Comparison of ENCODE assay signal across 16 cellular contexts in the genomic region with DNA sequence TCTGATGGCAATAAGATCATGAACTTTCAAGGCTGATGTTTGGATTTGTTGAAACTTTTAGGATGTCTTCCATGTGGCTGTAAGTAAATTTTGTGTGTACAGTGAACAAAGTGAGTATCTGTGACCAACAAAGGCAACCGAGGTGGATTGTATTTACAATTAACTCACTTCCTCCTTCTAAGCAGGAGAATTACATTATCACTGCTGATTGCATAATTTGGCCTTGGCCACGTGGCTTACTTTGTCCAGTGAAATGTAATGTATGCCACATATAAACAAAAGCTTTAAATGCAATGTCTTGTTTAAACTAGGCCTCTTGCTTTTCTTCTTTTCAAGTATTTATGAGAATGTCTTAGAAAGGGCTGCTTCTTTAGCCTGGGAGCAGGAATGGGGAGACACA.
A peak's percentile ranks its signal among the peaks of the same experiment; 100 is the strongest.
DNase-seq lines count a peak whose midpoint lies in the region; ATAC-seq and TF ChIP-seq lines count a peak whose summit lies in the region.
"Had no signal": no experiment of that assay in that cellular context is flagged by ENCODE, and none has a peak within 500 bp of the region (broad histone marks: within the 10 kb centered on the region; RNA-seq: fewer than 3 reads in every experiment).

No MANE protein-coding gene starts in this region.

- no peaks in the 10 kb centered on the region for H3K36me3 Mint-ChIP-seq in Calu3 (ENCODE audit: insufficient read depth, unreplicated experiment)
- H3K36me3 Mint-ChIP-seq in endothelial cell (ENCODE audit: low read depth, unreplicated experiment): no peaks in the 10 kb centered on the region

- H2AFZ ChIP-seq in PC-3 (ENCODE audit: low read length): no peak overlapping the region

- H3K27ac Mint-ChIP-seq in Calu3 (ENCODE audit: unreplicated experiment) (no peak overlapping the region), endothelial cell (ENCODE audit: unreplicated experiment) (no peak overlapping the region)

- no peaks in the 10 kb centered on the region for H3K4me1 Mint-ChIP-seq in Calu3 (ENCODE audit: low read depth, unreplicated experiment)
- H3K4me1 Mint-ChIP-seq in endothelial cell (ENCODE audit: unreplicated experiment): peaks cover 8% of the 10 kb centered on the region

- H3K4me1 ChIP-seq in PC-3 (ENCODE audit: insufficient read depth, low read length): no peaks in the 10 kb centered on the region
- H3K4me1 ChIP-seq: ascending aorta, Caco-2, lower lobe of right lung had no signal

- H3K9me3 Mint-ChIP-seq in Calu3 (ENCODE audit: low read depth, unreplicated experiment) (peaks cover 3% of the 10 kb centered on the region), endothelial cell (ENCODE audit: unreplicated experiment) (no peaks in the 10 kb centered on the region)

- H3K27ac ChIP-seq in PC-3 (ENCODE audit: low read length): no peak overlapping the region
- H3K27ac ChIP-seq: ascending aorta, lower lobe of right lung, skin epidermis had no signal

- no TSS peak for BruUV-seq in Calu3 (replicated peaks; lab: Mats Ljungman, UMichigan)
- BruUV-seq in PC-3 (replicated peaks; lab: Mats Ljungman, UMichigan): no TSS peak

- no peaks in the 10 kb centered on the region for H3F3A ChIP-seq in PC-3 (ENCODE audit: low read length, unreplicated experiment)

- no peaks in the 10 kb centered on the region for H3K9me2 ChIP-seq in PC-3 (replicated peaks; ENCODE audit: low read length)

- no peak overlapping the region for H3K4me3 ChIP-seq in PC-3 (ENCODE audit: low read length)
- H3K4me3 ChIP-seq: ascending aorta, lower lobe of right lung, skin epidermis had no signal

- H3K79me2 ChIP-seq in PC-3 (ENCODE audit: low read length): no peaks in the 10 kb centered on the region

- no peak for TF ChIP-seq RAD21 in Ishikawa (IDR thresholded peaks at IDR 0.05; ENCODE audit: low read depth)

- no peak overlapping the region for H3K9ac ChIP-seq in PC-3 (ENCODE audit: low read length)

- no peak overlapping the region for H3K4me3 Mint-ChIP-seq in Calu3 (ENCODE audit: low read depth, unreplicated experiment)
- H3K4me3 Mint-ChIP-seq in endothelial cell (ENCODE audit: unreplicated experiment): no peak overlapping the region

- DNase-seq in Calu3 (peak; percentile 0), PC-3 (peak; percentile 15), fibroblast of peridontal ligament (ENCODE audit: extremely low read depth) (peak; percentile 42), RKO (ENCODE audit: low spot score) (no peak), NCI-H2029 (lab: John Stamatoyannopoulos, UW) (no peak), endothelial cell (ENCODE audit: low spot score) (no peak)
- DNase-seq: activated naive CD4-positive, alpha-beta T cell treated with Interleukin-2 at 50 U/mL for 16 hours; Caco-2; lower lobe of right lung; NCI-H187 treated with DMSO at 0.1 percent for 48 hours; NCI-H524 had no signal

- intact Hi-C loops in Calu3 (cut with micrococcal nuclease; ENCODE audit: unreplicated experiment) (no loop called here), PC-3 (cut with micrococcal nuclease) (no loop called here)

- no peak for ATAC-seq in PC-3
- ATAC-seq in GM19328 (IDR thresholded peaks at IDR 0.05; ENCODE audit: unreplicated experiment): no peak
- ATAC-seq: lower lobe of right lung, Panc1 had no signal

- no peaks in the 10 kb centered on the region for H3K27me3 Mint-ChIP-seq in Calu3 (ENCODE audit: unreplicated experiment)
- H3K27me3 Mint-ChIP-seq in endothelial cell (ENCODE audit: unreplicated experiment): no peaks in the 10 kb centered on the region

- H3K27me3 ChIP-seq in PC-3 (ENCODE audit: low read length): no peaks in the 10 kb centered on the region
- H3K27me3 ChIP-seq: ascending aorta had no signal

- H4K20me1 ChIP-seq in PC-3 (ENCODE audit: low read length): no peaks in the 10 kb centered on the region

- no peak for TF ChIP-seq CTCF in Calu3 (IDR thresholded peaks at IDR 0.05; ENCODE audit: unreplicated experiment)
- no peak for TF ChIP-seq CTCF in PC-3 (conservative IDR thresholded peaks at IDR 0.05; ENCODE audit: low read depth, low read length)
- TF ChIP-seq CTCF in endothelial cell (IDR thresholded peaks at IDR 0.05; ENCODE audit: unreplicated experiment): no peak

- H3K36me3 ChIP-seq in PC-3 (ENCODE audit: low read depth, low read length): no peaks in the 10 kb centered on the region
- H3K36me3 ChIP-seq: ascending aorta, lower lobe of right lung had no signal

- CTCF ChIA-PET in Calu3 (lab: Charles Lee) (interaction anchor here (0.6 kb wide), 1 partner anchor 113 kb away, joined by 4 read pairs; no protein-coding TSS in a partner anchor), PC-3 (lab: Charles Lee) (no interaction called here)

- POLR2A ChIA-PET in PC-3 (lab: Charles Lee; ENCODE audit: unreplicated experiment): no interaction called here

- no peak for TF ChIP-seq EP300 in Ishikawa (IDR thresholded peaks at IDR 0.05; ENCODE audit: borderline replicate concordance)

- H3K9me3 ChIP-seq in PC-3 (ENCODE audit: low read length): no peaks in the 10 kb centered on the region
- H3K9me3 ChIP-seq: ascending aorta, Caco-2, lower lobe of right lung had no signal

- H3K4me2 ChIP-seq in PC-3 (ENCODE audit: low read length): no peak overlapping the region

TF ChIP-seq in Ishikawa, 13 proteins besides CTCF, POLR2A, EP300 and RAD21:
- TF ChIP-seq EGR1 (IDR thresholded peaks at IDR 0.05): no peak
- peak; percentile 35; the same call in 1 of the 2 replicates for TF ChIP-seq CEBPB (IDR thresholded peaks at IDR 0.05)

Comparison
In these comparisons a context has a peak if more than half of its experiments do, and no peak if none do; other contexts are left out.
1. DNase-seq: peak in Calu3 (single experiment), PC-3 (single experiment) and fibroblast of peridontal ligament (single experiment); none in RKO (single experiment), NCI-H2029 (single experiment) and endothelial cell (single experiment).